Comparison of ENCODE assay signal across 2 cellular contexts in the genomic region with DNA sequence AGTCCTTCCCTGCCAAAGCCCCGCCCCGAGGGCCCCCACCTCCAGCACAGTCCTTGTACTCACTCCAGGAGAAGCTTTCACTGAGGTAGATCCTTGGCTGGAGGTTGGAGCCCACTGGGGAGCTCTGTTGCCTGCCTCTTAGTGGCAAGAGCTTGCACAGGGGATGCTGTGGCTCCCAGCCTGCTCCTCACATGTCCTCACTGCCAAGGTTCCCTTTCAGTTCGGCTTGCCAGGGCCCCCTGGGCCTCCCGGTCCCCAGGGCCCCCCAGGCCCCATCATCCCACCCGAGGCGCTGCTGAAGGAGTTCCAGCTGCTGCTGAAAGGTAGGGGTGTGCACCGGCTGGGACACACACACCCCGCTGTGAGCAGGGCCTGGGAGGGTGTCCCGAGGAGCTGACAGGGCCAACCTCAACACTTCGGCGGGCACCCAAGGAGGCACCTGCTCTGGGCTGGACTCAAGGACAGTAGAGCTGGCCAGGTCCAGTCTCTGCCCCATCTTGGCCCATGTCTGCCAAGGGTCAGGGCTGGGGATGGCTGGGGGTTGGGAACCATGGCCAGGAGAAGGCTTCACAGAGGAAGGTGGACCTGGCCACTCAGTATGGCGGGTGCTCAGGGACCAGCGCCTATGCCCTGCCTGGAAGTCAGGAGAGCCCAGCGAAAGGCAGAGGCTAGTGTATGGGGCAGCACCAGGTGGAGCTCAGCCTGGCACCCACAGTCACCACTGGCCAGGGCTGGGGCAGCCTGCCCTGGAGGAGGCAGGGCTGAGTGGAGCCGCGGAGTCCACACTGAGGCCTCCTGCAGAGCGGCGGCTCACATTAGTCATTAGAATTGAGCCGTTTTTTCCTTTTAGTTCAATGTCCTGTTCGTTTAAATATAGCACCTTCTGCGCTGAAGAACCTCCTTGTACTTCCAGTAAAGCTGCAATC.
TF ChIP-seq lines count a peak whose summit lies in the region.

No MANE protein-coding gene starts in this region.

TF ChIP-seq in GM12891, 5 proteins besides CTCF, POLR2A, EP300 and RAD21:
- TF ChIP-seq POU2F2 (IDR thresholded peaks at IDR 0.05; ENCODE audit: low read depth, low read length) (no peak), SPI1 (IDR thresholded peaks at IDR 0.05; ENCODE audit: low read depth, low read length) (no peak), POLR2AphosphoS5 (IDR thresholded peaks at IDR 0.05; ENCODE audit: low read depth, low read length) (no peak)

TF ChIP-seq in K562, 482 proteins besides CTCF, POLR2A, EP300 and RAD21:
- TF ChIP-seq TEAD1 (CRISPR knock-in tag; IDR thresholded peaks at IDR 0.05) (no peak), POLR2G (IDR thresholded peaks at IDR 0.05; ENCODE audit: low read depth, low read length) (0 out of 2 replicates have a peak, but pooled peaks have one; percentile 18), GATA2 (CRISPR knock-in tag; IDR thresholded peaks at IDR 0.05) (no peak)
- TF ChIP-seq, protein P1, sequence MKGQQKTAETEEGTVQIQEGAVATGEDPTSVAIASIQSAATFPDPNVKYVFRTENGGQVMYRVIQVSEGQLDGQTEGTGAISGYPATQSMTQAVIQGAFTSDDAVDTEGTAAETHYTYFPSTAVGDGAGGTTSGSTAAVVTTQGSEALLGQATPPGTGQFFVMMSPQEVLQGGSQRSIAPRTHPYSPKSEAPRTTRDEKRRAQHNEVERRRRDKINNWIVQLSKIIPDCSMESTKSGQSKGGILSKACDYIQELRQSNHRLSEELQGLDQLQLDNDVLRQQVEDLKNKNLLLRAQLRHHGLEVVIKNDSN (CRISPR knock-in tag; IDR thresholded peaks at IDR 0.05): no peak
- TF ChIP-seq, protein P2, sequence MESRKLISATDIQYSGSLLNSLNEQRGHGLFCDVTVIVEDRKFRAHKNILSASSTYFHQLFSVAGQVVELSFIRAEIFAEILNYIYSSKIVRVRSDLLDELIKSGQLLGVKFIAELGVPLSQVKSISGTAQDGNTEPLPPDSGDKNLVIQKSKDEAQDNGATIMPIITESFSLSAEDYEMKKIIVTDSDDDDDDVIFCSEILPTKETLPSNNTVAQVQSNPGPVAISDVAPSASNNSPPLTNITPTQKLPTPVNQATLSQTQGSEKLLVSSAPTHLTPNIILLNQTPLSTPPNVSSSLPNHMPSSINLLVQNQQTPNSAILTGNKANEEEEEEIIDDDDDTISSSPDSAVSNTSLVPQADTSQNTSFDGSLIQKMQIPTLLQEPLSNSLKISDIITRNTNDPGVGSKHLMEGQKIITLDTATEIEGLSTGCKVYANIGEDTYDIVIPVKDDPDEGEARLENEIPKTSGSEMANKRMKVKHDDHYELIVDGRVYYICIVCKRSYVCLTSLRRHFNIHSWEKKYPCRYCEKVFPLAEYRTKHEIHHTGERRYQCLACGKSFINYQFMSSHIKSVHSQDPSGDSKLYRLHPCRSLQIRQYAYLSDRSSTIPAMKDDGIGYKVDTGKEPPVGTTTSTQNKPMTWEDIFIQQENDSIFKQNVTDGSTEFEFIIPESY (CRISPR knock-in tag; IDR thresholded peaks at IDR 0.05): peak; percentile 85
